In the genomic region with DNA sequence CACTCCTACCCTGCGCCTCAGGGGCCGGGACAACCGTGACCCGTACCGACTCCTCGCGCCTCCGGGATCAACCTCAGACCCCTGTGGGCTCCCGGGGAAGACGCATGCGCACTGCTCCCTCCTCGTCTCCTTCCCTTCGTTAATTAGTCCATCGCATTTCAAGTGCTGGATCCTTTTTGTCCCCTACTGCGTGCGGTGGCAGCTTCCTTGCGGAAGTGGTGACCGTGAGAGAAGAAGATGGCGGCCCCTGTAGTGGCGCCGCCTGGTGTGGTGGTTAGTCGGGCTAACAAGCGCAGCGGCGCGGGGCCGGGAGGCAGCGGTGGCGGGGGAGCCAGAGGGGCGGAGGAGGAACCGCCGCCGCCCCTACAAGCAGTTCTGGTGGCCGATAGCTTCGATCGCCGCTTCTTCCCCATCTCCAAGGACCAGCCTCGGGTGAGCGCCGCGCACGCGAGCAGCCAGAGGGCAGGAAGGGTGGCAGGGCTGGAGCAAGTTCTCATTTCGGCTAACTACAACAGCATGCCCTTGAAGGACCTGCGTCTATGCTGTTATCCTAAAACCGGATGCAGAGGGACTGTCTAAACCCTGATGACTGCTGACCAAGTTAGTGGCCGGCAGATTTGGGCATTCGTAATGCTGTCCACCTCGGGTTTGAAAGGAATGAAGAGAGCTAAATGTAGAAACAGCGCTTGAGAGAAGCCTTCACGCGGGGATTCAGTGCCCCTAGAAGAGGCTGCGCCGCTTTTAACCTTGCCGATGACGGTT, we compare ENCODE assay signal across 8 cellular contexts. TPM values are rescaled to one million over a fixed set of nuclear protein-coding genes. Genes with fewer than 3 reads are reported as not detected.
DNase-seq lines count a peak whose midpoint lies in the region; ATAC-seq, FAIRE-seq and TF ChIP-seq lines count a peak whose summit lies in the region.

A gene (plus strand): TSS at position 210 of the 762 bp plus-strand sequence. CDS start 28 bp downstream, at position 238.

- peak; percentile 83 for ATAC-seq in GM19351 (IDR thresholded peaks at IDR 0.05; ENCODE audit: unreplicated experiment)
- ATAC-seq in HG03521 (IDR thresholded peaks at IDR 0.05; ENCODE audit: unreplicated experiment), result peak; percentile 81
- ATAC-seq in HepG2, result peak; percentile 89

- H3K27me3 ChIP-seq in HepG2 (ENCODE audit: control insufficient read depth in 1 of 2, insufficient read depth in 2 of 2, low read length in 2 of 2), result no peaks in the 10 kb centered on the region; a peak in 1 of 5 replicates

- in situ Hi-C loops in HepG2 (cut with HindIII; ENCODE audit: extremely low pct_ligation_motif_present, low pct_unique_long_range_greater_than_20kb), result loop anchor here (25.0 kb wide), 1 partner anchor 248 kb away; a partner anchor contains a TSS

- BruUV-seq in HepG2 (replicated peaks; lab: Mats Ljungman, UMichigan), result no TSS peak

- no peaks in the 10 kb centered on the region for H3K9me3 Mint-ChIP-seq in CD14-positive monocyte
- no peaks in the 10 kb centered on the region for H3K9me3 Mint-ChIP-seq in dendritic cell treated with granulocyte-macrophage colony-stimulating factor and Interleukin-4, amounts not matched to agents 40 ng/mL and 50 ng/mL, for 4 days

- H3K79me2 ChIP-seq in HepG2 (ENCODE audit: insufficient read depth, low read length), result peaks cover 30% of the 10 kb centered on the region

- peak within 1 kb of the TSS; percentile 86 to 94 (median 93) for H3K4me3 ChIP-seq in HepG2 (replicated peaks in 1 of 3; ENCODE audit: insufficient read depth in 1 of 3, low read depth in 2 of 3, low read length in 3 of 3)

- CTCF ChIA-PET in HepG2 (lab: Yijun Ruan, JAX; ENCODE audit: low intra/inter-chr PET ratio, low total read pairs), result no interaction called here

- peaks cover 14 to 28% of the 10 kb centered on the region in 2 donors for H3K36me3 Mint-ChIP-seq in CD14-positive monocyte
- peaks cover 41% of the 10 kb centered on the region for H3K36me3 Mint-ChIP-seq in dendritic cell treated with granulocyte-macrophage colony-stimulating factor and Interleukin-4, amounts not matched to agents 40 ng/mL and 50 ng/mL, for 4 days (ENCODE audit: low read depth)

- POLR2A ChIA-PET in HepG2 (lab: Yijun Ruan, JAX), result interaction anchor here (0.6 to 2.8 kb wide), 15 partner anchors 10 to 251 kb away, joined by 3 to 28 read pairs (median 5); a partner anchor contains a TSS

- H4K20me1 ChIP-seq in HepG2 (ENCODE audit: insufficient read depth, low read length), result no peaks in the 10 kb centered on the region

- peak within 1 kb of the TSS; percentile 82 for H3K4me2 ChIP-seq in HepG2 (ENCODE audit: low read depth, low read length)

- TF ChIP-seq POLR2A in HepG2 (IDR thresholded peaks at IDR 0.05; ENCODE audit: insufficient read depth in 1 of 2, low read depth in 2 of 2, low read length in 2 of 2), result peak; percentile 87 to 95

- H3K4me1 ChIP-seq in HepG2 (ENCODE audit: insufficient read depth, low read length), result peaks cover 23% of the 10 kb centered on the region

- H2AFZ ChIP-seq in HepG2 (ENCODE audit: low read length), result peak within 1 kb of the TSS; percentile 56

- intact Hi-C loops in CD14-positive monocyte (cut with micrococcal nuclease) (loop anchor here (1.0 to 10.0 kb wide), 4 partner anchors 21 to 241 kb away; a partner anchor contains a TSS), HepG2 (cut with micrococcal nuclease; ENCODE audit: unreplicated experiment) (loop anchor here (2.0 kb wide), 1 partner anchor 241 kb away; no protein-coding TSS in a partner anchor)
- intact Hi-C loops in dendritic cell treated with granulocyte-macrophage colony-stimulating factor and Interleukin-4, amounts not matched to agents 40 ng/mL and 50 ng/mL, for 4 days (cut with micrococcal nuclease), result loop anchor here (1.0 to 10.0 kb wide), 6 partner anchors 20 to 241 kb away; a partner anchor contains a TSS

- TF ChIP-seq EP300 in HepG2 (IDR thresholded peaks at IDR 0.05; ENCODE audit: low read depth in 2 of 2, low read length in 2 of 2) (0 out of 4 replicates have a peak, but pooled peaks of 1 of the 2 experiments have one; percentile 3), HepG2 (CRISPR knock-in tag; IDR thresholded peaks at IDR 0.05; ENCODE audit: borderline replicate concordance) (0 out of 2 replicates have a peak, but pooled peaks have one; percentile 23)

- H3K36me3 ChIP-seq in HepG2 (replicated peaks in 1 of 2; ENCODE audit: control insufficient read depth in 1 of 2, insufficient read depth in 2 of 2, low read length in 2 of 2), result peaks cover 4 to 11% of the 10 kb centered on the region in 2 experiments; a peak in 4 of 5 replicates

- H3K4me3 Mint-ChIP-seq in CD14-positive monocyte, result peak within 1 kb of the TSS; percentile 94 to 97
- peak within 1 kb of the TSS; percentile 95 for H3K4me3 Mint-ChIP-seq in dendritic cell treated with granulocyte-macrophage colony-stimulating factor and Interleukin-4, amounts not matched to agents 40 ng/mL and 50 ng/mL, for 4 days

- peaks cover 0 to 4% (median 0%) of the 10 kb centered on the region in 3 donors for H3K27me3 Mint-ChIP-seq in CD14-positive monocyte (ENCODE audit: low read depth in 3 of 3)
- no peaks in the 10 kb centered on the region for H3K27me3 Mint-ChIP-seq in dendritic cell treated with granulocyte-macrophage colony-stimulating factor and Interleukin-4, amounts not matched to agents 40 ng/mL and 50 ng/mL, for 4 days

- TF ChIP-seq RAD21 in HepG2 (CRISPR knock-in tag; IDR thresholded peaks at IDR 0.05), result peak; percentile 41

- peak within 1 kb of the TSS; percentile 61 for H3K27ac ChIP-seq in HepG2 (ENCODE audit: extremely low read length, insufficient read depth, low read length)

- peak within 1 kb of the TSS; percentile 89 for H3K9ac ChIP-seq in HepG2 (ENCODE audit: insufficient read depth, low read depth, low read length)

- H3K27ac Mint-ChIP-seq in CD14-positive monocyte, result peak within 1 kb of the TSS; percentile 86 to 93 (median 89)
- peak within 1 kb of the TSS; percentile 87 for H3K27ac Mint-ChIP-seq in dendritic cell treated with granulocyte-macrophage colony-stimulating factor and Interleukin-4, amounts not matched to agents 40 ng/mL and 50 ng/mL, for 4 days

- peaks cover 30% of the 10 kb centered on the region for H3K4me1 Mint-ChIP-seq in CD14-positive monocyte
- peaks cover 27% of the 10 kb centered on the region for H3K4me1 Mint-ChIP-seq in dendritic cell treated with granulocyte-macrophage colony-stimulating factor and Interleukin-4, amounts not matched to agents 40 ng/mL and 50 ng/mL, for 4 days (ENCODE audit: low read depth)

- no peaks in the 10 kb centered on the region for H3K9me3 ChIP-seq in HepG2 (ENCODE audit: low read length)

- DNase-seq in CD14-positive monocyte (ENCODE audit: low spot score) (peak; percentile 87), NCI-H748 (lab: John Stamatoyannopoulos, UW; ENCODE audit: unreplicated experiment) (peak; percentile 93), HepG2 (ENCODE audit: low spot score) (peak; percentile 95)
- peak; percentile 61 to 85 for DNase-seq in activated CD4-positive, alpha-beta T cell treated with anti-CD3 and anti-CD28 coated beads, Interleukin-2, amount 50 U/mL, for 24 hours (ENCODE audit: low read depth in 1 of 2, low spot score in 1 of 2)
- peak; percentile 83 to 86 for DNase-seq in stimulated activated CD4-positive, alpha-beta T cell treated with anti-CD3 and anti-CD28 coated beads, Interleukin-4, amount 100 ng/mL, for 4 hours

- TF ChIP-seq CTCF in CD14-positive monocyte (IDR thresholded peaks at IDR 0.05), result no peak
- peak; percentile 73 for TF ChIP-seq CTCF in HepG2 (CRISPR knock-in tag; IDR thresholded peaks at IDR 0.05)

- peak; percentile 82 for FAIRE-seq in HepG2 (lab: Jason Lieb, UNC)

- WGBS in HepG2 (ENCODE audit: low lambda C conversion rate), result under 1% methylated on average over 30 of the region's 56 CpGs

TF ChIP-seq in HepG2, 621 proteins besides CTCF, POLR2A, EP300 and RAD21 (continues in another document):
- TF ChIP-seq FOXK2 (IDR thresholded peaks at IDR 0.05), result no peak
- TF ChIP-seq RFX1 (IDR thresholded peaks at IDR 0.05), result no peak
- peak; percentile 97 for TF ChIP-seq POLR2G (IDR thresholded peaks at IDR 0.05; ENCODE audit: low read depth, low read length)
- TF ChIP-seq TARDBP (CRISPR knock-in tag; IDR thresholded peaks at IDR 0.05), result peak; percentile 89
- TF ChIP-seq, protein P1, sequence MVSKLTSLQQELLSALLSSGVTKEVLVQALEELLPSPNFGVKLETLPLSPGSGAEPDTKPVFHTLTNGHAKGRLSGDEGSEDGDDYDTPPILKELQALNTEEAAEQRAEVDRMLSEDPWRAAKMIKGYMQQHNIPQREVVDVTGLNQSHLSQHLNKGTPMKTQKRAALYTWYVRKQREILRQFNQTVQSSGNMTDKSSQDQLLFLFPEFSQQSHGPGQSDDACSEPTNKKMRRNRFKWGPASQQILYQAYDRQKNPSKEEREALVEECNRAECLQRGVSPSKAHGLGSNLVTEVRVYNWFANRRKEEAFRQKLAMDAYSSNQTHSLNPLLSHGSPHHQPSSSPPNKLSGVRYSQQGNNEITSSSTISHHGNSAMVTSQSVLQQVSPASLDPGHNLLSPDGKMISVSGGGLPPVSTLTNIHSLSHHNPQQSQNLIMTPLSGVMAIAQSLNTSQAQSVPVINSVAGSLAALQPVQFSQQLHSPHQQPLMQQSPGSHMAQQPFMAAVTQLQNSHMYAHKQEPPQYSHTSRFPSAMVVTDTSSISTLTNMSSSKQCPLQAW (CRISPR knock-in tag; IDR thresholded peaks at IDR 0.05), result peak; percentile 97

RNA-seq across cellular contexts. Expression of the gene that starts here (rescaled TPM):
- polyA plus RNA-seq in CD14-positive monocyte, result 10 to 100 TPM; 22.7 to 24.1 TPM
- 60.2 and 60.3 TPM in 2 replicates for total RNA-seq in HepG2 (2016; rRNA removed; fragmentation: Illumina TruSeq; extraction: Trizol)
- 13.3 and 14.4 TPM in 2 replicates for total RNA-seq in HepG2 (2016; cell fraction: cytosol; rRNA removed; fragmentation: Illumina TruSeq; extraction: Trizol; ENCODE audit: low read depth)
- total RNA-seq in HepG2 (2016; cell fraction: insoluble cytoplasmic fraction; rRNA removed; fragmentation: Illumina TruSeq; extraction: Trizol), result 56.4 and 59.3 TPM in 2 replicates
- total RNA-seq in HepG2 (2016; cell fraction: membrane; rRNA removed; fragmentation: Illumina TruSeq; extraction: Trizol), result 25.4 and 30.0 TPM in 2 replicates
- total RNA-seq in HepG2 (2016; cell fraction: nucleus; rRNA removed; fragmentation: Illumina TruSeq; extraction: Trizol), result 46.2 and 46.9 TPM in 2 replicates
- polyA plus RNA-seq in HepG2 (2011; rRNA removed), result 38.4 and 42.2 TPM in 2 replicates
- 31.2 and 31.6 TPM in 2 replicates for polyA plus RNA-seq in HepG2 (2011; cell fraction: cytosol; rRNA removed)
- 105 and 110 TPM in 2 replicates for polyA plus RNA-seq in HepG2 (2011; cell fraction: nucleus; rRNA removed)
- polyA plus RNA-seq in HepG2 (2012), result 31.8 and 34.3 TPM in 2 replicates
- polyA plus RNA-seq in HepG2 (2016; cell fraction: cytosol; fragmentation: Illumina TruSeq; extraction: Trizol; ENCODE audit: low read depth), result 12.5 and 14.4 TPM in 2 replicates
- 49.2 and 49.4 TPM in 2 replicates for polyA plus RNA-seq in HepG2 (2016; cell fraction: insoluble cytoplasmic fraction; fragmentation: Illumina TruSeq; extraction: Trizol; ENCODE audit: low read depth)
- 17.8 and 21.2 TPM in 2 replicates for polyA plus RNA-seq in HepG2 (2016; cell fraction: membrane; fragmentation: Illumina TruSeq; extraction: Trizol; ENCODE audit: low read depth)
- polyA plus RNA-seq in HepG2 (2016; cell fraction: nucleus; fragmentation: Illumina TruSeq; extraction: Trizol; ENCODE audit: insufficient read depth, low read depth), result 79.9 and 81.6 TPM in 2 replicates
- 63.6 and 87.1 TPM in 2 replicates for polyA minus RNA-seq in HepG2 (2011; rRNA and poly(A)+ RNA removed; ENCODE audit: low replicate concordance)
- 14.2 and 16.3 TPM in 2 replicates for polyA minus RNA-seq in HepG2 (2011; cell fraction: cytosol; rRNA and poly(A)+ RNA removed)
- polyA minus RNA-seq in HepG2 (2011; cell fraction: nucleus; rRNA and poly(A)+ RNA removed), result 53.6 and 66.0 TPM in 2 replicates

Comparison
In these comparisons a context has a peak if more than half of its experiments do, and no peak if none do; other contexts are left out.
1. Peak in every context shown above with its lines: DNase-seq, ATAC-seq, H3K4me3 ChIP-seq and H3K27ac ChIP-seq.